29 cellular contexts compared by ENCODE assay signal in genomic region chr6:52909131-52909530, GRCh38. TPM values are rescaled to one million over a fixed set of nuclear protein-coding genes. Genes with fewer than 3 reads are reported as not detected.
"Had no signal": no experiment of that assay in that cellular context is flagged by ENCODE, and none has a peak within 500 bp of the region (broad histone marks: within the 10 kb centered on the region; RNA-seq: fewer than 3 reads in every experiment).

No MANE protein-coding gene starts in this region.

- H3K4me3 ChIP-seq: ascending aorta, heart right ventricle, left lung, lower lobe of right lung, neural progenitor cell, right atrium auricular region, spleen, thoracic aorta had no signal

- DNase-seq: activated CD4-positive, alpha-beta T cell treated with anti-CD3 and anti-CD28 coated beads for 48 hours; activated CD4-positive, alpha-beta T cell treated with anti-CD3 and anti-CD28 coated beads, Interleukin-2, amount 50 U/mL, for 48 hours; activated CD8-positive, alpha-beta memory T cell treated with anti-CD3 and anti-CD28 coated beads for 24 hours; activated effector memory CD4-positive, alpha-beta T cell treated with Interleukin-2 at 50 U/mL for 16 hours; activated naive CD4-positive, alpha-beta T cell treated with Interleukin-2 at 50 U/mL for 16 hours; brain microvascular endothelial cell; caudate nucleus; cortex of kidney; foreskin melanocyte; heart right ventricle; left lung; lower lobe of right lung; natural killer cell; occipital lobe; spleen; stimulated activated CD4-positive, alpha-beta T cell treated with anti-CD3 and anti-CD28 coated beads, Interleukin-2, amount 100 ng/mL, for 48 hours; stimulated activated naive CD4-positive, alpha-beta T cell treated with Interleukin-2 at 50 U/mL for 16 hours; T-helper 9 cell had no signal

- H3K9ac ChIP-seq: neural progenitor cell had no signal

- H3K27me3 ChIP-seq: ascending aorta, brain microvascular endothelial cell, heart right ventricle, left lung, neural progenitor cell, right atrium auricular region had no signal

- H3K36me3 ChIP-seq: ascending aorta, brain microvascular endothelial cell, heart right ventricle, left lung, lower lobe of right lung, neural progenitor cell, right atrium auricular region, spleen, thoracic aorta had no signal

- H3K4me1 ChIP-seq: ascending aorta, heart right ventricle, left lung, lower lobe of right lung, neural progenitor cell, right atrium auricular region had no signal

- H3K4me2 ChIP-seq: neural progenitor cell had no signal

- H3K9me3 ChIP-seq: ascending aorta, left lung, lower lobe of right lung, right atrium auricular region, thoracic aorta had no signal

- H3K27ac ChIP-seq: ascending aorta, brain microvascular endothelial cell, heart right ventricle, left lung, lower lobe of right lung, neural progenitor cell, right atrium auricular region, spleen, thoracic aorta, VCaP had no signal

- H2AFZ ChIP-seq: neural progenitor cell had no signal

- ATAC-seq: esophagus mucosa, heart right ventricle, left lung, lower lobe of right lung, natural killer cell had no signal

RNA-seq across cellular contexts. Expression of gene GSTA3, which starts 0.4 kb away (rescaled TPM):
- total RNA-seq: ascending aorta, chondrocyte, endothelial cell of umbilical vein, esophagus mucosa, glomerular endothelial cell, heart right ventricle, mononuclear cell, natural killer cell, occipital lobe, pulmonary artery endothelial cell, right atrium auricular region, spleen, thoracic aorta had no signal
- polyA plus RNA-seq: endothelial cell of umbilical vein, heart right ventricle, spleen had no signal
